Comparison of ENCODE assay signal across 8 cellular contexts in genomic region chr4:127963633-127964398, GRCh38. TPM values are rescaled to one million over a fixed set of nuclear protein-coding genes. Genes with fewer than 3 reads are reported as not detected.
DNase-seq lines count a peak whose midpoint lies in the region; ATAC-seq and TF ChIP-seq lines count a peak whose summit lies in the region.
"Not testable (repeated sequence)": the region's sequence is repeated elsewhere in the genome, so short reads cannot be mapped to it uniquely, and the experiment has no call there.

No MANE protein-coding gene starts in this region.

- H3K4me1 Mint-ChIP-seq in activated T-helper 1 cell treated with anti-CD3 and anti-CD28 coated beads, Interleukin-12 subunit alpha, Interleukin-12 subunit beta, Interleukin-2, Interleukin-4 antibody, amounts not matched to agents 30 ng/mL and 10 ng/mL and 1 ng/mL, durations not matched to agents 14 hours and 24 hours and 36 hours (ENCODE audit: low read depth) = peaks cover 40% of the 10 kb centered on the region
- peaks cover 32% of the 10 kb centered on the region for H3K4me1 Mint-ChIP-seq in chondrocyte (ENCODE audit: low read depth)
- H3K4me1 Mint-ChIP-seq in natural killer cell treated with Interleukin-12 subunit alpha and Interleukin-12 subunit beta and Interleukin-15 and Interleukin-18, amount 100 ng/mL, for 72 hours (ENCODE audit: low read depth in 2 of 2) = peaks cover 26 to 30% of the 10 kb centered on the region in 2 donors

- not testable (repeated sequence) for TF ChIP-seq CTCF in BJ (IDR thresholded peaks at IDR 0.05; ENCODE audit: insufficient read depth, low read depth, low read length); HEK293 (tag by site-specific recombination; IDR thresholded peaks at IDR 0.05); SK-N-SH (IDR thresholded peaks at IDR 0.05); chondrocyte (IDR thresholded peaks at IDR 0.05); left ventricle myocardium inferior (IDR thresholded peaks at IDR 0.05; ENCODE audit: borderline replicate concordance)

- DNase-seq in BJ (ENCODE audit: low read depth); SK-N-SH; activated T-helper 1 cell treated with anti-CD3 and anti-CD28 coated beads, Interleukin-12 subunit alpha, Interleukin-12 subunit beta, Interleukin-2, Interleukin-4 antibody, amounts not matched to agents 30 ng/mL and 10 ng/mL and 1 ng/mL, durations not matched to agents 14 hours and 24 hours and 36 hours (ENCODE audit: low spot score); chondrocyte (ENCODE audit: low spot score); left ventricle myocardium inferior; natural killer cell treated with Interleukin-12 subunit alpha and Interleukin-12 subunit beta and Interleukin-15 and Interleukin-18, amount 100 ng/mL, for 72 hours (ENCODE audit: low spot score): not testable (repeated sequence)
- peak; percentile 31 for DNase-seq in stimulated activated CD8-positive, alpha-beta memory T cell treated with anti-CD3 and anti-CD28 coated beads, Interleukin-4, amount 100 ng/mL, for 48 hours

- ATAC-seq in natural killer cell treated with Interleukin-12 subunit alpha and Interleukin-12 subunit beta and Interleukin-15 and Interleukin-18, amount 100 ng/mL, for 72 hours = not testable (repeated sequence)

- not testable (repeated sequence) for H4K20me1 ChIP-seq in SK-N-SH (ENCODE audit: insufficient read depth)

- CTCF ChIA-PET in BJ (lab: Yijun Ruan, JAX); HEK293 (lab: Yijun Ruan, JAX): not testable (repeated sequence)
- CTCF ChIA-PET in SK-N-SH (lab: Yijun Ruan, JAX) = interaction anchor here (1.8 kb wide), 1 partner anchor 181 kb away, joined by 7 read pairs; the partner anchor contains the start of gene HSPA4L

- peaks cover 77% of the 10 kb centered on the region for H3K79me2 ChIP-seq in SK-N-SH (ENCODE audit: insufficient read depth)

- H3K4me1 ChIP-seq in HEK293 (ENCODE audit: control insufficient read depth, insufficient read depth, low read length); SK-N-SH (ENCODE audit: control insufficient read depth in 1 of 2, insufficient read depth in 2 of 2, low read depth in 1 of 2, low read length in 1 of 2): not testable (repeated sequence)
- H3K4me1 ChIP-seq in left ventricle myocardium inferior = peaks cover 60% of the 10 kb centered on the region

- H3K27ac ChIP-seq in HEK293 (ENCODE audit: extremely low read depth, low read depth, low read length); SK-N-SH (ENCODE audit: low read depth in 2 of 2, low read length in 1 of 2): not testable (repeated sequence)
- H3K27ac ChIP-seq in left ventricle myocardium inferior (replicated peaks) = peak overlapping the region; percentile 94

- not testable (repeated sequence) for H3K27me3 Mint-ChIP-seq in activated T-helper 1 cell treated with anti-CD3 and anti-CD28 coated beads, Interleukin-12 subunit alpha, Interleukin-12 subunit beta, Interleukin-2, Interleukin-4 antibody, amounts not matched to agents 30 ng/mL and 10 ng/mL and 1 ng/mL, durations not matched to agents 14 hours and 24 hours and 36 hours (ENCODE audit: insufficient read depth); chondrocyte (ENCODE audit: low read depth); natural killer cell treated with Interleukin-12 subunit alpha and Interleukin-12 subunit beta and Interleukin-15 and Interleukin-18, amount 100 ng/mL, for 72 hours

- H3K27me3 ChIP-seq in BJ (ENCODE audit: control insufficient read depth, insufficient read depth, low read length); SK-N-SH (ENCODE audit: insufficient read depth); left ventricle myocardium inferior (ENCODE audit: low read depth): not testable (repeated sequence)

- H3K9ac ChIP-seq in SK-N-SH = peak overlapping the region; percentile 88; the same call in 1 of the 2 replicates

- WGBS in SK-N-SH (ENCODE audit: low lambda C conversion rate) = 81% methylated on average over 10 of the region's 35 CpGs

- peak overlapping the region; percentile 82 for H3K4me3 Mint-ChIP-seq in activated T-helper 1 cell treated with anti-CD3 and anti-CD28 coated beads, Interleukin-12 subunit alpha, Interleukin-12 subunit beta, Interleukin-2, Interleukin-4 antibody, amounts not matched to agents 30 ng/mL and 10 ng/mL and 1 ng/mL, durations not matched to agents 14 hours and 24 hours and 36 hours
- H3K4me3 Mint-ChIP-seq in chondrocyte (ENCODE audit: unreplicated experiment) = peak overlapping the region; percentile 92
- peak overlapping the region; percentile 86 for H3K4me3 Mint-ChIP-seq in natural killer cell treated with Interleukin-12 subunit alpha and Interleukin-12 subunit beta and Interleukin-15 and Interleukin-18, amount 100 ng/mL, for 72 hours

- peaks cover 11% of the 10 kb centered on the region for H3K36me3 Mint-ChIP-seq in activated T-helper 1 cell treated with anti-CD3 and anti-CD28 coated beads, Interleukin-12 subunit alpha, Interleukin-12 subunit beta, Interleukin-2, Interleukin-4 antibody, amounts not matched to agents 30 ng/mL and 10 ng/mL and 1 ng/mL, durations not matched to agents 14 hours and 24 hours and 36 hours (ENCODE audit: low read depth)
- not testable (repeated sequence) for H3K36me3 Mint-ChIP-seq in chondrocyte (ENCODE audit: low read depth); natural killer cell treated with Interleukin-12 subunit alpha and Interleukin-12 subunit beta and Interleukin-15 and Interleukin-18, amount 100 ng/mL, for 72 hours

- H3K9me3 ChIP-seq in HEK293 (ENCODE audit: control insufficient read depth, insufficient read depth, low read depth, low read length); SK-N-SH; left ventricle myocardium inferior (replicated peaks): not testable (repeated sequence)

- POLR2A ChIA-PET in BJ (lab: Charles Lee); SK-N-SH (lab: Yijun Ruan, JAX): not testable (repeated sequence)
- POLR2A ChIA-PET in HEK293 (lab: Yijun Ruan, JAX) = interaction anchor here (2.1 kb wide), 1 partner anchor 83 kb away, joined by 27 read pairs; the partner anchor contains the start of gene PLK4

- not testable (repeated sequence) for TF ChIP-seq RAD21 in SK-N-SH (IDR thresholded peaks at IDR 0.05; ENCODE audit: low read length)

- H3K4me2 ChIP-seq in SK-N-SH = peak overlapping the region; percentile 90

- H2AFZ ChIP-seq in SK-N-SH (ENCODE audit: low read depth) = 0 out of 2 replicates have a peak overlapping the region, but pooled peaks have one; percentile 49

- H3F3A ChIP-seq in SK-N-SH (replicated peaks; ENCODE audit: insufficient read depth) = peaks cover 10% of the 10 kb centered on the region

- H3K4me3 ChIP-seq in BJ (ENCODE audit: low read depth, low read length) (peak overlapping the region; percentile 64), HEK293 (ENCODE audit: low read depth, low read length) (peak overlapping the region; percentile 36), SK-N-SH (ENCODE audit: low read depth in 2 of 2, low read length in 1 of 2) (peak overlapping the region; percentile 99), left ventricle myocardium inferior (peak overlapping the region; percentile 72)

- H3K36me3 ChIP-seq in BJ (ENCODE audit: control insufficient read depth, insufficient read depth, low read length); left ventricle myocardium inferior: not testable (repeated sequence)
- peaks cover 0 to 13% of the 10 kb centered on the region in 2 experiments; a peak in 1 of 3 replicates for H3K36me3 ChIP-seq in HEK293 (ENCODE audit: control insufficient read depth in 2 of 2, insufficient read depth in 1 of 2, low read length in 2 of 2)
- peaks cover 3 to 18% of the 10 kb centered on the region in 2 experiments for H3K36me3 ChIP-seq in SK-N-SH (replicated peaks in 1 of 2; ENCODE audit: control insufficient read depth in 1 of 2, insufficient read depth in 2 of 2, low read length in 1 of 2)

- intact Hi-C loops in activated T-helper 1 cell treated with anti-CD3 and anti-CD28 coated beads, Interleukin-12 subunit alpha, Interleukin-12 subunit beta, Interleukin-2, Interleukin-4 antibody, amounts not matched to agents 30 ng/mL and 10 ng/mL and 1 ng/mL, durations not matched to agents 14 hours and 24 hours and 36 hours (cut with micrococcal nuclease) = loop anchor here (10.0 kb wide), 1 partner anchor 901 kb away; no protein-coding TSS in a partner anchor
- intact Hi-C loops in left ventricle myocardium inferior (cut with micrococcal nuclease) = not testable (repeated sequence)

- not testable (repeated sequence) for TF ChIP-seq EP300 in SK-N-SH (IDR thresholded peaks at IDR 0.05; ENCODE audit: borderline replicate concordance in 1 of 2, low read depth in 1 of 2, low read length in 1 of 2)

- peak overlapping the region; percentile 44 for H3K27ac Mint-ChIP-seq in activated T-helper 1 cell treated with anti-CD3 and anti-CD28 coated beads, Interleukin-12 subunit alpha, Interleukin-12 subunit beta, Interleukin-2, Interleukin-4 antibody, amounts not matched to agents 30 ng/mL and 10 ng/mL and 1 ng/mL, durations not matched to agents 14 hours and 24 hours and 36 hours
- H3K27ac Mint-ChIP-seq in chondrocyte (ENCODE audit: unreplicated experiment) = peak overlapping the region; percentile 17
- H3K27ac Mint-ChIP-seq in natural killer cell treated with Interleukin-12 subunit alpha and Interleukin-12 subunit beta and Interleukin-15 and Interleukin-18, amount 100 ng/mL, for 72 hours = peak overlapping the region in 1 of 2 donors; percentile 74

- not testable (repeated sequence) for H3K9me2 ChIP-seq in SK-N-SH

- not testable (repeated sequence) for H3K9me3 Mint-ChIP-seq in activated T-helper 1 cell treated with anti-CD3 and anti-CD28 coated beads, Interleukin-12 subunit alpha, Interleukin-12 subunit beta, Interleukin-2, Interleukin-4 antibody, amounts not matched to agents 30 ng/mL and 10 ng/mL and 1 ng/mL, durations not matched to agents 14 hours and 24 hours and 36 hours; chondrocyte (ENCODE audit: low read depth); natural killer cell treated with Interleukin-12 subunit alpha and Interleukin-12 subunit beta and Interleukin-15 and Interleukin-18, amount 100 ng/mL, for 72 hours

RNA-seq across cellular contexts. Expression of gene MFSD8, which starts 1.2 kb away (rescaled TPM):
- polyA plus RNA-seq in BJ (2011; rRNA removed) = 7.9 and 11.9 TPM in 2 replicates
- polyA minus RNA-seq in BJ (2011; rRNA and poly(A)+ RNA removed) = 8.6 and 19.7 TPM in 2 replicates
- polyA plus RNA-seq in SK-N-SH (2012; rRNA removed) = 7.5 and 12.8 TPM in 2 replicates
- 6.9 and 7.2 TPM in 2 replicates for polyA plus RNA-seq in SK-N-SH (2012; cell fraction: cytosol; rRNA removed)
- 12.4 and 41.0 TPM in 2 replicates for polyA plus RNA-seq in SK-N-SH (2012; cell fraction: nucleus; rRNA removed)
- total RNA-seq in activated T-helper 1 cell treated with anti-CD3 and anti-CD28 coated beads, Interleukin-12 subunit alpha, Interleukin-12 subunit beta, Interleukin-2, Interleukin-4 antibody, amounts not matched to agents 30 ng/mL and 10 ng/mL and 1 ng/mL, durations not matched to agents 14 hours and 24 hours and 36 hours = 18.7 and 21.1 TPM in 2 replicates
- 16.4 to 20.6 TPM (median 17.2 TPM) in 3 replicates for total RNA-seq in chondrocyte
- 12.3 TPM for total RNA-seq in left ventricle myocardium inferior
- 10 to 100 TPM; 25.1 to 28.8 TPM for total RNA-seq in natural killer cell treated with Interleukin-12 subunit alpha and Interleukin-12 subunit beta and Interleukin-15 and Interleukin-18, amount 100 ng/mL, for 72 hours

RNA-seq across cellular contexts. Expression of gene ABHD18, which starts 1.4 kb away (rescaled TPM):
- polyA plus RNA-seq in BJ (2011; rRNA removed) (1.4 and 2.3 TPM in 2 replicates), SK-N-SH (2012; rRNA removed) (2.0 and 2.1 TPM in 2 replicates)
- polyA minus RNA-seq in BJ (2011; rRNA and poly(A)+ RNA removed) = 1.4 and 2.7 TPM in 2 replicates
- 1.9 and 2.3 TPM in 2 replicates for polyA plus RNA-seq in SK-N-SH (2012; cell fraction: cytosol; rRNA removed)
- polyA plus RNA-seq in SK-N-SH (2012; cell fraction: nucleus; rRNA removed) = 5.2 and 8.8 TPM in 2 replicates
- total RNA-seq in activated T-helper 1 cell treated with anti-CD3 and anti-CD28 coated beads, Interleukin-12 subunit alpha, Interleukin-12 subunit beta, Interleukin-2, Interleukin-4 antibody, amounts not matched to agents 30 ng/mL and 10 ng/mL and 1 ng/mL, durations not matched to agents 14 hours and 24 hours and 36 hours = 18.3 and 18.5 TPM in 2 replicates
- total RNA-seq in chondrocyte (7.8 to 9.9 TPM (median 8.8 TPM) in 3 replicates), left ventricle myocardium inferior (30.4 TPM)
- total RNA-seq in natural killer cell treated with Interleukin-12 subunit alpha and Interleukin-12 subunit beta and Interleukin-15 and Interleukin-18, amount 100 ng/mL, for 72 hours = 10 to 100 TPM; 21.1 to 25.1 TPM

Comparison
In these comparisons a context has a peak if more than half of its experiments do, and no peak if none do; other contexts are left out.
1. H3K4me3 ChIP-seq: peak in every context shown above with its lines; median percentile 99 in SK-N-SH; 72 in left ventricle myocardium inferior; 64 in BJ; 36 in HEK293.